In the genomic region with DNA sequence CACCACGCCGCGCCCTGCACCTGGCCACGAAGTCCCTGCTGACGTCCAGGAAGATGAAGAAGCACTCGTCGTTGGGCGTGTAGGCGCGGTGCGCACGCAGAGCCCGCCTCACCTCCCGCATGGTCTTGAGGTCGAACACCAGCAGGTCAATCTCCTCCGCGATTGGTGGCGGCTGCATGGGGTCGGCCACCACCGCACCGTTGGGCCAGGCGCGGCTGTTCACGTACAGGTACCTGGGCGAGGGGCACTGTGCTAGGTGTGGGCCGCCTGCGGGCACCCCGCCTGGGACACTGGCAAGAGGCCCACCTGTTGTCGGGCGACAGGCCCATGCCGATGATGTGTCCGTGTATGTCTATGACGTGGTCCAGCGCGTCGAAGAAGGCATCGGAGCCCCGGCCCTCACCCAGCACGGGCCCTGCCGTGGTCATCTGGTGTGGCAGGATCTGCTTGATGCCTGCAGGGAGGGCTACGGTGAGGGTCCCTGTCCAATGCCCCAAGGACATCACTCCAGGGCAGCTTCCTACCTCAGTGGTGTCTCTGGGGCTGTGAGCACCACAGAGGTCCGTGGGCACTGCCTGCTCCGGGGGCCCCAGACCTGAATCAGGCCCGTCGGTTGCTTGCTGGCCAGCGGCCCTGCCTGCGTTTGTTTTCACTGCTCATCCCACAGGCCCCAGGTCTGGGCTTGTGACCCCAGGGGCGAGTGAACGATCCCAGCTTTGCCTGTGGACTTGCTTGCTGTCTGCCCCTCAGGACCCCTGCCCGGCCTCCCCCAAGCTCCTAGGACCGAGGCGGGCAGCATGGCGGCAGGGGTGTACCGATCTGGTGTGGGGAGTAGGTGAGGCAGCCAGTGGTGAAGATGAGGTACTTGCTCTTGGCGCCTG, we compare ENCODE assay signal across 21 cellular contexts. TPM values are rescaled to one million over a fixed set of nuclear protein-coding genes. Genes with fewer than 3 reads are reported as not detected.
DNase-seq lines count a peak whose midpoint lies in the region; ATAC-seq and TF ChIP-seq lines count a peak whose summit lies in the region.
"Had no signal": no experiment of that assay in that cellular context is flagged by ENCODE, and none has a peak within 500 bp of the region (broad histone marks: within the 10 kb centered on the region; RNA-seq: fewer than 3 reads in every experiment).

No MANE protein-coding gene starts in this region.

- DNase-seq in RWPE2 (ENCODE audit: low spot score) = peak; percentile 71
- DNase-seq in heart right ventricle = no peak
- DNase-seq in psoas muscle = peak; percentile 30 to 63
- DNase-seq in PC-9 = no peak
- DNase-seq in natural killer cell = no peak
- DNase-seq: activated effector memory CD4-positive, alpha-beta T cell treated with anti-CD3 and anti-CD28 coated beads, Interleukin-2, amount 50 U/mL, for 16 hours; effector CD8-positive, alpha-beta T cell; EL; esophagus squamous epithelium; MM.1S; NCI-H1694 treated with DMSO at 0.1 percent for 48 hours; NCI-H2227 treated with DMSO at 0.1 percent for 48 hours; NCI-H82; stimulated activated CD4-positive, alpha-beta T cell treated with anti-CD3 and anti-CD28 coated beads, Interleukin-2, amount 100 ng/mL, for 48 hours had no signal

- H3K4me3 ChIP-seq in RWPE2 (ENCODE audit: severe bottlenecking) (no peak overlapping the region), heart right ventricle (no peak overlapping the region), psoas muscle (peak overlapping the region; percentile 88), PC-9 (no peak overlapping the region)
- H3K4me3 ChIP-seq: cardiac muscle cell, esophagus squamous epithelium, vagina had no signal

- no peaks in the 10 kb centered on the region for H3K9me2 ChIP-seq in PC-9 (ENCODE audit: insufficient read depth)

- ATAC-seq in RWPE2 (ENCODE audit: low read depth) = no peak
- ATAC-seq in heart right ventricle = no peak
- ATAC-seq in psoas muscle = no peak
- ATAC-seq in natural killer cell = no peak

- peaks cover 18% of the 10 kb centered on the region for H3K79me2 ChIP-seq in PC-9 (ENCODE audit: low read depth)

- intact Hi-C loops in heart right ventricle (cut with DNase I) = loop anchor here in 7 of 10 donors (5.0 kb wide), 6 partner anchors 39 to 149 kb away; a partner anchor contains a TSS
- intact Hi-C loops in psoas muscle (cut with DNase I) = loop anchor here in 1 of 2 donors (2.0 to 5.0 kb wide), 4 partner anchors 13 to 94 kb away; a partner anchor contains a TSS
- intact Hi-C loops in PC-9 (cut with micrococcal nuclease; ENCODE audit: unreplicated experiment) = loop anchor here (5.0 kb wide), 1 partner anchor 59 kb away; no protein-coding TSS in a partner anchor
- intact Hi-C loops in natural killer cell (cut with micrococcal nuclease) = loop anchor here (5.0 kb wide), 1 partner anchor 54 kb away; a partner anchor contains a TSS

- H3K4me1 ChIP-seq in RWPE2 (ENCODE audit: insufficient read depth, poor library complexity, severe bottlenecking) = peaks cover 3% of the 10 kb centered on the region
- peaks cover 13 to 50% (median 28%) of the 10 kb centered on the region in 9 donors for H3K4me1 ChIP-seq in heart right ventricle
- H3K4me1 ChIP-seq in psoas muscle = peaks cover 29% of the 10 kb centered on the region
- peaks cover 6% of the 10 kb centered on the region; the same call in 1 of the 2 replicates for H3K4me1 ChIP-seq in PC-9 (replicated peaks; ENCODE audit: insufficient read depth)

- H3F3A ChIP-seq in PC-9 (ENCODE audit: insufficient read depth, low read depth) = peaks cover 15% of the 10 kb centered on the region; the same call in 1 of the 2 replicates

- no TSS peak for BruUV-seq in PC-9 (replicated peaks; lab: Mats Ljungman, UMichigan)

- H3K9me3 ChIP-seq in RWPE2 (ENCODE audit: severe bottlenecking) = no peaks in the 10 kb centered on the region
- no peaks in the 10 kb centered on the region for H3K9me3 ChIP-seq in heart right ventricle
- no peaks in the 10 kb centered on the region for H3K9me3 ChIP-seq in psoas muscle
- H3K9me3 ChIP-seq in PC-9 (ENCODE audit: insufficient read depth, low read depth) = no peaks in the 10 kb centered on the region
- H3K9me3 ChIP-seq: esophagus squamous epithelium, vagina had no signal

- no peak overlapping the region for H3K4me2 ChIP-seq in PC-9

- TF ChIP-seq CTCF in RWPE2 (IDR thresholded peaks at IDR 0.05; ENCODE audit: poor library complexity, severe bottlenecking) (no peak), heart right ventricle (IDR thresholded peaks at IDR 0.05) (no peak), psoas muscle (IDR thresholded peaks at IDR 0.05) (no peak), PC-9 (conservative IDR thresholded peaks at IDR 0.05) (no peak), natural killer cell (IDR thresholded peaks at IDR 0.05) (no peak)

- no peak overlapping the region for H3K27ac Mint-ChIP-seq in natural killer cell

- H2AFZ ChIP-seq in PC-9 = no peak overlapping the region

- CTCF ChIA-PET in PC-9 (lab: Charles Lee) = interaction anchor here (0.6 kb wide), 1 partner anchor 32 kb away, joined by 3 read pairs; no protein-coding TSS in a partner anchor

- peaks cover 18 to 22% of the 10 kb centered on the region in 2 donors for H3K4me1 Mint-ChIP-seq in natural killer cell

- H3K27ac ChIP-seq in RWPE2 (ENCODE audit: poor library complexity, severe bottlenecking) = no peak overlapping the region
- H3K27ac ChIP-seq in heart right ventricle = peak overlapping the region in 6 of 10 donors; percentile 72 to 97 (median 86)
- H3K27ac ChIP-seq in psoas muscle = peak overlapping the region; percentile 94
- H3K27ac ChIP-seq in PC-9 = no peak overlapping the region
- H3K27ac ChIP-seq: cardiac muscle cell, esophagus squamous epithelium, vagina had no signal

- WGBS in heart right ventricle, 2 donors = 96% methylated on average over 55 of the region's 55 CpGs
- WGBS in psoas muscle, 3 donors = 92 to 94% (median 94%) methylated on average over 54 to 55 of the region's 55 CpGs

- POLR2A ChIA-PET in PC-9 (lab: Charles Lee; ENCODE audit: unreplicated experiment) = interaction anchor here (0.5 kb wide), 1 partner anchor 94 kb away, joined by 12 read pairs; no protein-coding TSS in a partner anchor

- H4K20me1 ChIP-seq in PC-9 (ENCODE audit: insufficient read depth) = no peaks in the 10 kb centered on the region; the same call in none of the 2 replicates

- no peaks in the 10 kb centered on the region for H3K27me3 ChIP-seq in RWPE2 (ENCODE audit: insufficient read depth, poor library complexity, severe bottlenecking)
- no peaks in the 10 kb centered on the region for H3K27me3 ChIP-seq in heart right ventricle
- H3K27me3 ChIP-seq in psoas muscle (ENCODE audit: insufficient read depth in 3 of 3, low read length in 2 of 3) = no peaks in the 10 kb centered on the region
- no peaks in the 10 kb centered on the region for H3K27me3 ChIP-seq in PC-9 (ENCODE audit: insufficient read depth, low read depth)
- H3K27me3 ChIP-seq: cardiac muscle cell, esophagus squamous epithelium, vagina had no signal

- H3K27me3 Mint-ChIP-seq in natural killer cell (ENCODE audit: low read depth in 2 of 2) = no peaks in the 10 kb centered on the region
- H3K27me3 Mint-ChIP-seq: IgD-negative memory B cell had no signal

- H3K36me3 ChIP-seq in RWPE2 (ENCODE audit: low read depth) (peaks cover 31% of the 10 kb centered on the region), heart right ventricle (peaks cover 10 to 54% (median 28%) of the 10 kb centered on the region in 9 donors), psoas muscle (ENCODE audit: insufficient read depth in 1 of 2, low read depth in 1 of 2) (peaks cover 23 to 36% of the 10 kb centered on the region in 2 donors), PC-9 (ENCODE audit: low read depth) (peaks cover 7% of the 10 kb centered on the region)

- no peaks in the 10 kb centered on the region for H3K9me3 Mint-ChIP-seq in natural killer cell
- H3K9me3 Mint-ChIP-seq: IgD-negative memory B cell had no signal

- no peaks in the 10 kb centered on the region for H3K36me3 Mint-ChIP-seq in natural killer cell

- H3K4me3 Mint-ChIP-seq in natural killer cell = no peak overlapping the region

RNA-seq across cellular contexts. Expression of a gene that starts 3.1 kb away (rescaled TPM):
- total RNA-seq in heart right ventricle (100 to 1,000 TPM; 118 to 169 (median 138) TPM), psoas muscle (100 to 1,000 TPM; 135 to 236 (median 171) TPM), PC-9 (2021) (101 and 125 TPM in 2 replicates), natural killer cell (100 to 1,000 TPM; 117 to 144 (median 136) TPM)
- polyA plus RNA-seq in heart right ventricle (100 to 1,000 TPM; 177 to 215 TPM), psoas muscle (100 to 1,000 TPM; 202 to 261 (median 213) TPM)

RNA-seq across cellular contexts. Expression of a gene that starts 3.6 kb away (rescaled TPM):
- total RNA-seq in heart right ventricle (10 to 100 TPM in 1 of 10 donors, 1 to 10 TPM in 9; 1.2 to 10.0 (median 2.4) TPM), psoas muscle (1 to 10 TPM; 1.7 to 7.9 (median 5.9) TPM), PC-9 (2021) (2.3 and 4.4 TPM in 2 replicates), natural killer cell (1 to 10 TPM; 3.9 to 8.5 (median 7.3) TPM)
- polyA plus RNA-seq in heart right ventricle (1 to 10 TPM; 2.0 to 2.1 TPM), psoas muscle (1 to 10 TPM; 3.4 to 6.0 (median 4.5) TPM)
- total RNA-seq: H4, lower leg skin, vagina had no signal
- polyA plus RNA-seq: IgD-negative memory B cell had no signal

RNA-seq across cellular contexts. Expression of a gene that starts 10.6 kb away (rescaled TPM):
- total RNA-seq in heart right ventricle (10 to 100 TPM in 4 of 10 donors, 1 to 10 TPM in 6; 4.1 to 17.9 (median 6.8) TPM), psoas muscle (1 to 10 TPM in 1 of 4 donors, under 1 TPM in 2, not detected in 1; 0.38 to 1.5 (median 0.48) TPM), PC-9 (2021) (9.3 and 14.2 TPM in 2 replicates), natural killer cell (10 to 100 TPM in 1 of 3 donors, 1 to 10 TPM in 2; 9.2 to 11.3 (median 9.8) TPM)
- polyA plus RNA-seq in heart right ventricle (1 to 10 TPM in 1 of 2 donors, under 1 TPM in 1; 0.74 to 8.3 TPM), psoas muscle (under 1 TPM; 0.06 to 0.17 (median 0.13) TPM)
- total RNA-seq: esophagus squamous epithelium, H4, lower leg skin, SK-MEL-5, subcutaneous adipose tissue, vagina had no signal
- polyA plus RNA-seq: IgD-negative memory B cell had no signal

RNA-seq across cellular contexts. Expression of a gene that starts 35.8 kb away (rescaled TPM):
- total RNA-seq in heart right ventricle (1,000 to 10,000 TPM; 1,129 to 5,119 (median 4,014) TPM), psoas muscle (100 to 1,000 TPM in 1 of 4 donors, 10 to 100 TPM in 3; 23.3 to 130 (median 74.3) TPM), PC-9 (2021) (1.7 and 2.0 TPM in 2 replicates), natural killer cell (100 to 1,000 TPM; 157 to 361 (median 296) TPM)
- polyA plus RNA-seq in heart right ventricle (1,000 to 10,000 TPM; 2,970 to 3,711 TPM), psoas muscle (10 to 100 TPM; 29.9 to 37.9 (median 37.8) TPM)
- total RNA-seq: H4, SK-MEL-5 had no signal
- polyA plus RNA-seq: IgD-negative memory B cell had no signal

RNA-seq across cellular contexts. Expression of a gene that starts 41.3 kb away (rescaled TPM):
- total RNA-seq in heart right ventricle (10 to 100 TPM in 2 of 10 donors, 1 to 10 TPM in 8; 1.4 to 10.9 (median 6.4) TPM), psoas muscle (under 1 TPM; 0.10 to 0.79 (median 0.38) TPM), PC-9 (2021) (0.41 and 0.43 TPM in 2 replicates), natural killer cell (1 to 10 TPM; 4.9 to 8.4 (median 8.2) TPM)
- polyA plus RNA-seq in heart right ventricle (10 to 100 TPM in 1 of 2 donors, under 1 TPM in 1; 0.10 to 10.3 TPM), psoas muscle (under 1 TPM; 0.04 to 0.14 (median 0.06) TPM)
- total RNA-seq: H4, SK-MEL-5, subcutaneous adipose tissue had no signal
- polyA plus RNA-seq: cardiac muscle cell, IgD-negative memory B cell had no signal

Comparison
In these comparisons a context has a peak if more than half of its experiments do, and no peak if none do; other contexts are left out.
1. DNase-seq: peak in RWPE2 (single experiment) and psoas muscle (2 of 2); none in heart right ventricle (0 of 2), PC-9 (0 of 2) and natural killer cell (single experiment).
2. H3K27ac ChIP-seq: peak in heart right ventricle (6 of 10) and psoas muscle (single experiment); none in RWPE2 (single experiment) and PC-9 (single experiment).